Comparison of ENCODE assay signal across 13 cellular contexts in the genomic region with DNA sequence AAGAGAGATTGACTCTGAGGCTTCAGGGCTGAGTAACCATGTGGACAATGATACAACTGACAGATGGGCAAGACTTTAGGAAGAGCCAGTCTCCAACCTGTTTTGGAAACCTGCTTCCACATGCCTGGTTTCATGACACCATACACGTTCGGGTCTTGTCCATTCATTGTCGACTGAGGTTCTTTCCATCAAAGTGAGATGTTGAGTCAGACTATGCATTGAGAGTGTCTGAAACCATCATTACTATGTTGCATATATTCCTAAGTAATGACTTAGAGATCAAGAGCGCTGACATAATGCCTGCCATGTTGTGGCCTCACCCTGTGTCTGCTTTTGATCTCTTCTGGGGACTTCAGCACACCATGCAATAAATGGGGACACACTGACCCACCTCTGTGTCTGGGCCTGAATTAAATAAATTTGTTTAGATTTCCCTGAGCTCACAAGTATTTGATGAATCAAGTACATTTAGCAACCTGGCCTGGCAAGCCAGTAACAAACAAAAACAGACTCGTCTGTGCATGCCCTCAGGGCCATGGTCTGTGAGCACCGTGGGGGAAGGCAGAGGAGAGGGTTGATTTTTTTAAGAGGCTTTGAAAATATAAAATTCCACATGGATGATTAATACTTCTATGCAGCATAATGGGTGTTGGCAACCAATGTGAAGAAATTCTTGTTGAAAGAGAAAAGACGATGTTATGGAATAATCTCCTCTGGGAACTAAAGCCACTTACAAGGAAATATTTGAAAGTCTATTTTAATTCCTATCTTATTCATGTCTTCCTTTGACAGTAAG. TPM values are rescaled to one million over a fixed set of nuclear protein-coding genes. Genes with fewer than 3 reads are reported as not detected.
DNase-seq lines count a peak whose midpoint lies in the region; ATAC-seq and TF ChIP-seq lines count a peak whose summit lies in the region.
"Had no signal": no experiment of that assay in that cellular context is flagged by ENCODE, and none has a peak within 500 bp of the region (broad histone marks: within the 10 kb centered on the region; RNA-seq: fewer than 3 reads in every experiment).

No MANE protein-coding gene starts in this region.

- TF ChIP-seq RAD21 in Ishikawa (IDR thresholded peaks at IDR 0.05; ENCODE audit: low read depth) = no peak

- ATAC-seq in GM18868 (IDR thresholded peaks at IDR 0.05; ENCODE audit: unreplicated experiment) = no peak
- ATAC-seq: left colon, WTC11 had no signal

- TF ChIP-seq CTCF in cardiac fibroblast (IDR thresholded peaks at IDR 0.05; ENCODE audit: low read depth, low read length) = no peak

- no peak overlapping the region for H3K4me3 ChIP-seq in cardiac fibroblast (replicated peaks in 1 of 2; ENCODE audit: low read depth in 2 of 2, low read length in 2 of 2)
- H3K4me3 ChIP-seq: Peyer's patch, upper lobe of left lung had no signal

- no peak for TF ChIP-seq EP300 in Ishikawa (IDR thresholded peaks at IDR 0.05; ENCODE audit: borderline replicate concordance)

- DNase-seq in DMS79 treated with DMSO at 0.1 percent for 48 hours (lab: John Stamatoyannopoulos, UW) = peak; percentile 83
- peak; percentile 58 to 85 for DNase-seq in cardiac fibroblast (ENCODE audit: low read depth in 2 of 2)
- peak; percentile 21 for DNase-seq in myocyte (ENCODE audit: low read depth)
- DNase-seq in UCSD-AML1 (lab: John Stamatoyannopoulos, UW; ENCODE audit: unreplicated experiment) = no peak
- no peak for DNase-seq in NCI-H1436 (lab: John Stamatoyannopoulos, UW)
- no peak for DNase-seq in T-helper 1 cell
- DNase-seq: left colon, NCI-H1436 treated with DMSO at 0.1 percent for 48 hours, Peyer's patch, upper lobe of left lung had no signal

TF ChIP-seq in Ishikawa, 13 proteins besides CTCF, POLR2A, EP300 and RAD21:
- TF ChIP-seq TEAD4 (IDR thresholded peaks at IDR 0.05) = peak; percentile 20; the same call in 1 of the 2 replicates
- no peak for TF ChIP-seq TCF12 (IDR thresholded peaks at IDR 0.05; ENCODE audit: low read depth)

RNA-seq across cellular contexts. Expression of a gene that starts 49.9 kb away (rescaled TPM):
- 77.2 and 82.3 TPM in 2 replicates for total RNA-seq in myocyte
- polyA plus RNA-seq in myocyte (2012) = 123 TPM

Comparison
In these comparisons a context has a peak if more than half of its experiments do, and no peak if none do; other contexts are left out.
1. DNase-seq: peak in DMS79 treated with DMSO at 0.1 percent for 48 hours (single experiment), cardiac fibroblast (2 of 2) and myocyte (single experiment); none in UCSD-AML1 (single experiment), NCI-H1436 (single experiment) and T-helper 1 cell (0 of 5).